Comparison of ENCODE assay signal across 8 cellular contexts in the genomic region with DNA sequence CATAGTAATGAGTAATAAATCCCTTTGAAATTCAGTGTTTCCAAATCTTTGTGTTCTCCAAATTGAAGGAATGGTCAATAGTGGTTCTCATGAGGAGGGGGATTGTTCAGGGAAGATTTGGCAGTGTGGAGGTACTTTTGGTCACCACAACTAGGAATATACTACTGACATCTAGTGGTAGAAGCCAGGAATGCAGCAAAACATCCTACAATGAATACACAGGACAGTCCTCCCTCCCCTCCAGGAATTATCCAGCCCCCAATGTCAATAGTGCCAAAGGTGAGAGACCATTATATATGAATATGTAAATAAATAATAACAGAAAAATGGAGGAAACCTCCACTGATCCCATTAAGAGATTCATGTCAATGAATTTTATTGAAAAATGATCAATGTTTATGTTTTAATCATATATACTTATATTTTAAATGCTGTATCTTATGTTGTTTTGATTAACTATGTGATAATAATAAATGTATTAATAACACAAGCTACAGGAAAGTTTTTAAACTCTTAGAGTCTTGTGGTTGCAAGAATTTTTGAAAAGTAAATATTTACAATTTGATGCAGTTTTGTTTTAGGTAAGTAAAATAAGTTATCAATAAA. TPM values are rescaled to one million over a fixed set of nuclear protein-coding genes. Genes with fewer than 3 reads are reported as not detected.
DNase-seq lines count a peak whose midpoint lies in the region; ATAC-seq and TF ChIP-seq lines count a peak whose summit lies in the region.

No MANE protein-coding gene starts in this region.

- H3K36me3 Mint-ChIP-seq in natural killer cell, result no peaks in the 10 kb centered on the region
- no peaks in the 10 kb centered on the region for H3K36me3 Mint-ChIP-seq in natural killer cell treated with Interleukin-12 subunit alpha and Interleukin-12 subunit beta and Interleukin-15 and Interleukin-18, amount 100 ng/mL, for 72 hours

- no peak overlapping the region for H2AK5ac ChIP-seq in mesendoderm (ENCODE audit: low read length)

- no peaks in the 10 kb centered on the region for H3K27me3 ChIP-seq in mesendoderm (ENCODE audit: insufficient read depth, low read length, poor library complexity)

- H4K5ac ChIP-seq in mesendoderm (ENCODE audit: low read length), result no peak overlapping the region

- H3K79me1 ChIP-seq in mesendoderm (ENCODE audit: low read length), result no peaks in the 10 kb centered on the region

- H2BK5ac ChIP-seq in mesendoderm (ENCODE audit: low read length), result no peak overlapping the region

- no peak overlapping the region for H3K27ac ChIP-seq in mesendoderm (ENCODE audit: low read depth, low read length)

- H2BK15ac ChIP-seq in mesendoderm (replicated peaks; ENCODE audit: low read depth), result no peak overlapping the region

- H3K4me3 ChIP-seq in choroid plexus epithelial cell (ENCODE audit: low read depth, low read length) (no peak overlapping the region), mesendoderm (ENCODE audit: low read length) (no peak overlapping the region)

- no peaks in the 10 kb centered on the region for H3K4me1 ChIP-seq in mesendoderm (ENCODE audit: control insufficient read depth, low read depth, low read length)

- H3K4me1 Mint-ChIP-seq in natural killer cell, result no peaks in the 10 kb centered on the region
- H3K4me1 Mint-ChIP-seq in natural killer cell treated with Interleukin-12 subunit alpha and Interleukin-12 subunit beta and Interleukin-15 and Interleukin-18, amount 100 ng/mL, for 72 hours (ENCODE audit: low read depth in 2 of 2), result no peaks in the 10 kb centered on the region

- no peaks in the 10 kb centered on the region for H3K36me3 ChIP-seq in mesendoderm (ENCODE audit: control insufficient read depth, insufficient read depth, low read length)

- TF ChIP-seq CTCF in natural killer cell (IDR thresholded peaks at IDR 0.05) (peak; percentile 70), choroid plexus epithelial cell (conservative IDR thresholded peaks at IDR 0.05; ENCODE audit: low read depth, low read length) (peak; percentile 71)

- H3K9ac ChIP-seq in mesendoderm (ENCODE audit: low read length), result no peak overlapping the region

- no peak overlapping the region for H3K4me2 ChIP-seq in mesendoderm (ENCODE audit: low read length)

- H3K23ac ChIP-seq in mesendoderm (ENCODE audit: low read length), result no peak overlapping the region

- no peak overlapping the region for H2BK120ac ChIP-seq in mesendoderm (ENCODE audit: low read depth, low read length)

- no peaks in the 10 kb centered on the region for H3K79me2 ChIP-seq in mesendoderm (ENCODE audit: control insufficient read depth, insufficient read depth, low read length)

- H3K18ac ChIP-seq in mesendoderm (ENCODE audit: low read length), result no peak overlapping the region

- no peak overlapping the region for H4K8ac ChIP-seq in mesendoderm (ENCODE audit: low read depth, low read length)

- ATAC-seq in natural killer cell, result peak in 1 of 3 donors; percentile 70
- no peak for ATAC-seq in natural killer cell treated with Interleukin-12 subunit alpha and Interleukin-12 subunit beta and Interleukin-15 and Interleukin-18, amount 100 ng/mL, for 72 hours
- peak; percentile 57 for ATAC-seq in HG02678 (IDR thresholded peaks at IDR 0.05; ENCODE audit: unreplicated experiment)
- no peak for ATAC-seq in GM21447 (IDR thresholded peaks at IDR 0.05; ENCODE audit: unreplicated experiment)
- ATAC-seq in GM21529 (IDR thresholded peaks at IDR 0.05; ENCODE audit: unreplicated experiment), result no peak

- no peak overlapping the region for H3K27ac Mint-ChIP-seq in natural killer cell
- no peak overlapping the region for H3K27ac Mint-ChIP-seq in natural killer cell treated with Interleukin-12 subunit alpha and Interleukin-12 subunit beta and Interleukin-15 and Interleukin-18, amount 100 ng/mL, for 72 hours

- intact Hi-C loops in natural killer cell (cut with micrococcal nuclease), result loop anchor here (1.0 to 10.0 kb wide), 3 partner anchors 66 to 1299 kb away; no protein-coding TSS in a partner anchor

- H3K56ac ChIP-seq in mesendoderm (ENCODE audit: low read length), result no peak overlapping the region

- no peak overlapping the region for H3K4ac ChIP-seq in mesendoderm (ENCODE audit: low read depth, low read length)

- no peaks in the 10 kb centered on the region for H3K9me3 Mint-ChIP-seq in natural killer cell
- H3K9me3 Mint-ChIP-seq in natural killer cell treated with Interleukin-12 subunit alpha and Interleukin-12 subunit beta and Interleukin-15 and Interleukin-18, amount 100 ng/mL, for 72 hours, result no peaks in the 10 kb centered on the region

- DNase-seq in natural killer cell (no peak), NCI-H82 treated with DMSO at 0.1 percent for 48 hours (lab: John Stamatoyannopoulos, UW; ENCODE audit: unreplicated experiment) (peak; percentile 8), choroid plexus epithelial cell (ENCODE audit: low read depth) (peak; percentile 55), mesendoderm (peak; percentile 74)
- no peak for DNase-seq in natural killer cell treated with Interleukin-12 subunit alpha and Interleukin-12 subunit beta and Interleukin-15 and Interleukin-18, amount 100 ng/mL, for 72 hours (ENCODE audit: low spot score)

- peaks cover 0 to 3% of the 10 kb centered on the region in 2 donors for H3K27me3 Mint-ChIP-seq in natural killer cell (ENCODE audit: low read depth in 2 of 2)
- H3K27me3 Mint-ChIP-seq in natural killer cell treated with Interleukin-12 subunit alpha and Interleukin-12 subunit beta and Interleukin-15 and Interleukin-18, amount 100 ng/mL, for 72 hours, result peaks cover 5 to 7% of the 10 kb centered on the region in 2 donors

- H3K4me3 Mint-ChIP-seq in natural killer cell, result no peak overlapping the region
- no peak overlapping the region for H3K4me3 Mint-ChIP-seq in natural killer cell treated with Interleukin-12 subunit alpha and Interleukin-12 subunit beta and Interleukin-15 and Interleukin-18, amount 100 ng/mL, for 72 hours

RNA-seq across cellular contexts. Expression of gene FAM9A, which starts 14.4 kb away (rescaled TPM):
- not detected for total RNA-seq in natural killer cell
- not detected for total RNA-seq in natural killer cell treated with Interleukin-12 subunit alpha and Interleukin-12 subunit beta and Interleukin-15 and Interleukin-18, amount 100 ng/mL, for 72 hours
- not detected for polyA plus RNA-seq in mesendoderm (2013, experiment 1 of 2)
- polyA plus RNA-seq in mesendoderm (2013, experiment 2 of 2), result not detected

Comparison
In these comparisons a context has a peak if more than half of its experiments do, and no peak if none do; other contexts are left out.
1. DNase-seq: peak in NCI-H82 treated with DMSO at 0.1 percent for 48 hours (single experiment), choroid plexus epithelial cell (single experiment) and mesendoderm (single experiment); none in natural killer cell (single experiment) and natural killer cell treated with Interleukin-12 subunit alpha and Interleukin-12 subunit beta and Interleukin-15 and Interleukin-18, amount 100 ng/mL, for 72 hours (single experiment).